Comparison of ENCODE assay signal across 7 cellular contexts in genomic region chr2:28869494-28870145, GRCh38.
DNase-seq lines count a peak whose midpoint lies in the region; ATAC-seq and TF ChIP-seq lines count a peak whose summit lies in the region.

No MANE protein-coding gene starts in this region.

- no peak for TF ChIP-seq CTCF in GM12865 (IDR thresholded peaks at IDR 0.05; ENCODE audit: insufficient read depth, low read depth, low read length, missing control alignments)

- H3K4me3 ChIP-seq in GM12865 (ENCODE audit: low read depth, low read length) = peak overlapping the region; percentile 67
- H3K4me3 ChIP-seq in iPS-11a (ENCODE audit: low read depth, low read length) = peak overlapping the region; percentile 86

- peak; percentile 24 for ATAC-seq in GM21576 (IDR thresholded peaks at IDR 0.05; ENCODE audit: unreplicated experiment)

- peaks cover 36% of the 10 kb centered on the region for H3K4me1 Mint-ChIP-seq in activated naive CD8-positive, alpha-beta T cell (ENCODE audit: low read depth)

- H3K27ac Mint-ChIP-seq in activated naive CD8-positive, alpha-beta T cell = peak overlapping the region; percentile 96

- no peaks in the 10 kb centered on the region for H3K27me3 Mint-ChIP-seq in activated naive CD8-positive, alpha-beta T cell

- H3K9me3 Mint-ChIP-seq in activated naive CD8-positive, alpha-beta T cell (ENCODE audit: low read depth) = no peaks in the 10 kb centered on the region

- peaks cover 7% of the 10 kb centered on the region for H3K36me3 Mint-ChIP-seq in activated naive CD8-positive, alpha-beta T cell

- H3K4me3 Mint-ChIP-seq in activated naive CD8-positive, alpha-beta T cell = peak overlapping the region; percentile 98

- DNase-seq in GM12865 (ENCODE audit: low read depth) (peak; percentile 14), KG1 (lab: John Stamatoyannopoulos, UW) (peak; percentile 70), smooth muscle cell of the brain vasculature (ENCODE audit: low read depth, low spot score) (peak; percentile 2), SHP77 (lab: John Stamatoyannopoulos, UW) (no peak)

Comparison
In these comparisons a context has a peak if more than half of its experiments do, and no peak if none do; other contexts are left out.
1. DNase-seq: peak in GM12865 (single experiment), KG1 (single experiment) and smooth muscle cell of the brain vasculature (single experiment); none in SHP77 (0 of 2).